Comparison of ENCODE assay signal across 1 cellular context in genomic region chr16:86517033-86517432, GRCh38.
TF ChIP-seq lines count a peak whose summit lies in the region.

No MANE protein-coding gene starts in this region.

TF ChIP-seq in GM23338, 12 proteins besides CTCF, POLR2A, EP300 and RAD21:
- TF ChIP-seq EZH2phosphoT487 (IDR thresholded peaks at IDR 0.05; ENCODE audit: unreplicated experiment) (no peak), EZH2 (IDR thresholded peaks at IDR 0.05; ENCODE audit: low read depth, unreplicated experiment) (peak; percentile 17)
- TF ChIP-seq, protein P1, sequence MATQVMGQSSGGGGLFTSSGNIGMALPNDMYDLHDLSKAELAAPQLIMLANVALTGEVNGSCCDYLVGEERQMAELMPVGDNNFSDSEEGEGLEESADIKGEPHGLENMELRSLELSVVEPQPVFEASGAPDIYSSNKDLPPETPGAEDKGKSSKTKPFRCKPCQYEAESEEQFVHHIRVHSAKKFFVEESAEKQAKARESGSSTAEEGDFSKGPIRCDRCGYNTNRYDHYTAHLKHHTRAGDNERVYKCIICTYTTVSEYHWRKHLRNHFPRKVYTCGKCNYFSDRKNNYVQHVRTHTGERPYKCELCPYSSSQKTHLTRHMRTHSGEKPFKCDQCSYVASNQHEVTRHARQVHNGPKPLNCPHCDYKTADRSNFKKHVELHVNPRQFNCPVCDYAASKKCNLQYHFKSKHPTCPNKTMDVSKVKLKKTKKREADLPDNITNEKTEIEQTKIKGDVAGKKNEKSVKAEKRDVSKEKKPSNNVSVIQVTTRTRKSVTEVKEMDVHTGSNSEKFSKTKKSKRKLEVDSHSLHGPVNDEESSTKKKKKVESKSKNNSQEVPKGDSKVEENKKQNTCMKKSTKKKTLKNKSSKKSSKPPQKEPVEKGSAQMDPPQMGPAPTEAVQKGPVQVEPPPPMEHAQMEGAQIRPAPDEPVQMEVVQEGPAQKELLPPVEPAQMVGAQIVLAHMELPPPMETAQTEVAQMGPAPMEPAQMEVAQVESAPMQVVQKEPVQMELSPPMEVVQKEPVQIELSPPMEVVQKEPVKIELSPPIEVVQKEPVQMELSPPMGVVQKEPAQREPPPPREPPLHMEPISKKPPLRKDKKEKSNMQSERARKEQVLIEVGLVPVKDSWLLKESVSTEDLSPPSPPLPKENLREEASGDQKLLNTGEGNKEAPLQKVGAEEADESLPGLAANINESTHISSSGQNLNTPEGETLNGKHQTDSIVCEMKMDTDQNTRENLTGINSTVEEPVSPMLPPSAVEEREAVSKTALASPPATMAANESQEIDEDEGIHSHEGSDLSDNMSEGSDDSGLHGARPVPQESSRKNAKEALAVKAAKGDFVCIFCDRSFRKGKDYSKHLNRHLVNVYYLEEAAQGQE (IDR thresholded peaks at IDR 0.05; ENCODE audit: unreplicated experiment) = no peak
